Comparison of ENCODE assay signal across 8 cellular contexts in genomic region chr11:120211522-120212258, GRCh38. TPM values are rescaled to one million over a fixed set of nuclear protein-coding genes. Genes with fewer than 3 reads are reported as not detected.
DNase-seq lines count a peak whose midpoint lies in the region; ATAC-seq, FAIRE-seq and TF ChIP-seq lines count a peak whose summit lies in the region.

No MANE protein-coding gene starts in this region.

- no peak for FAIRE-seq in kidney (lab: Jason Lieb, UNC)
- no peak for FAIRE-seq in RCC 7860 (lab: Jason Lieb, UNC)

- no peaks in the 10 kb centered on the region for H3K9me3 ChIP-seq in A673 (ENCODE audit: low read depth, low read length, poor library complexity, severe bottlenecking)
- H3K9me3 ChIP-seq in kidney (ENCODE audit: control insufficient read depth in 1 of 2, low read length in 2 of 2), result no peaks in the 10 kb centered on the region
- H3K9me3 ChIP-seq in thoracic aorta, result no peaks in the 10 kb centered on the region

- POLR2A ChIA-PET in A673 (lab: Charles Lee; ENCODE audit: low non-redundant PET), result no interaction called here

- H3K27ac ChIP-seq in A673 (ENCODE audit: low read depth, low read length, poor library complexity, severe bottlenecking) (peak overlapping the region; percentile 80), kidney (ENCODE audit: low read depth in 2 of 2, low read length in 2 of 2) (peak overlapping the region; percentile 39 to 67), thoracic aorta (no peak overlapping the region)

- BruUV-seq in A673 (replicated peaks; lab: Mats Ljungman, UMichigan), result no TSS peak

- H3K4me1 ChIP-seq in A673 (ENCODE audit: insufficient read depth, low read length, poor library complexity, severe bottlenecking) (peaks cover 34% of the 10 kb centered on the region), kidney (ENCODE audit: control insufficient read depth in 1 of 2, insufficient read depth in 1 of 2, low read depth in 1 of 2, low read length in 2 of 2) (peaks cover 29 to 30% of the 10 kb centered on the region in 2 donors), thoracic aorta (ENCODE audit: control insufficient read depth in 1 of 2, low read depth in 2 of 2) (peaks cover 4 to 15% of the 10 kb centered on the region in 2 donors)

- TF ChIP-seq CTCF in A673 (conservative IDR thresholded peaks at IDR 0.05; ENCODE audit: low read depth, low read length) (no peak), kidney (IDR thresholded peaks at IDR 0.05; ENCODE audit: borderline replicate concordance, extremely low read depth, insufficient read depth) (no peak), thoracic aorta (IDR thresholded peaks at IDR 0.05) (no peak)

- no peaks in the 10 kb centered on the region for H3K36me3 ChIP-seq in A673 (ENCODE audit: insufficient read depth, low read length, poor library complexity, severe bottlenecking)
- H3K36me3 ChIP-seq in kidney (ENCODE audit: control insufficient read depth in 1 of 2, insufficient read depth in 2 of 2, low read length in 2 of 2), result no peaks in the 10 kb centered on the region
- H3K36me3 ChIP-seq in thoracic aorta, result no peaks in the 10 kb centered on the region

- H3K4me1 Mint-ChIP-seq in activated naive CD8-positive, alpha-beta T cell treated with anti-CD3 and anti-CD28 coated beads for 36 hours, result peaks cover 11% of the 10 kb centered on the region

- intact Hi-C loops in A673 (cut with micrococcal nuclease; ENCODE audit: unreplicated experiment), result no loop called here
- intact Hi-C loops in kidney (cut with DNase I), result no loop called here

- no peaks in the 10 kb centered on the region for H3K27me3 Mint-ChIP-seq in activated naive CD8-positive, alpha-beta T cell treated with anti-CD3 and anti-CD28 coated beads for 36 hours

- H3K27me3 ChIP-seq in A673 (replicated peaks; ENCODE audit: insufficient read depth, low read depth, low read length, poor library complexity), result no peaks in the 10 kb centered on the region
- no peaks in the 10 kb centered on the region for H3K27me3 ChIP-seq in thoracic aorta (replicated peaks; ENCODE audit: insufficient read depth)

- H3K9ac ChIP-seq in kidney (ENCODE audit: low read length in 2 of 2), result peak overlapping the region; percentile 67 to 79

- H3K4me3 ChIP-seq in A673 (ENCODE audit: low read depth, low read length, poor library complexity, severe bottlenecking) (peak overlapping the region; percentile 82), kidney (ENCODE audit: low read length in 2 of 2) (peak overlapping the region; percentile 78 to 86), thoracic aorta (peak overlapping the region; percentile 91)

- no peak for DNase-seq in A673 (ENCODE audit: low spot score)
- DNase-seq in activated naive CD8-positive, alpha-beta T cell treated with anti-CD3 and anti-CD28 coated beads for 36 hours, result no peak
- DNase-seq in kidney, result no peak
- no peak for DNase-seq in thoracic aorta (ENCODE audit: low spot score)
- DNase-seq in Kasumi-1 (lab: John Stamatoyannopoulos, UW), result no peak
- no peak for DNase-seq in RCC 7860 (ENCODE audit: low spot score)

- CTCF ChIA-PET in A673 (lab: Charles Lee), result interaction anchor here (0.9 kb wide), 1 partner anchor 21 kb away, joined by 3 read pairs; no protein-coding TSS in a partner anchor

- ATAC-seq in HG02763 (IDR thresholded peaks at IDR 0.05; ENCODE audit: unreplicated experiment), result peak; percentile 4
- ATAC-seq in thoracic aorta (ENCODE audit: insufficient number of reproducible peaks, low FRiP score, low read depth), result no peak
- no peak for ATAC-seq in GM18870 (IDR thresholded peaks at IDR 0.05; ENCODE audit: unreplicated experiment)

- peak overlapping the region; percentile 90 for H3K4me3 Mint-ChIP-seq in activated naive CD8-positive, alpha-beta T cell treated with anti-CD3 and anti-CD28 coated beads for 36 hours

- no peaks in the 10 kb centered on the region for H3K36me3 Mint-ChIP-seq in activated naive CD8-positive, alpha-beta T cell treated with anti-CD3 and anti-CD28 coated beads for 36 hours

- no peaks in the 10 kb centered on the region for H3K9me3 Mint-ChIP-seq in activated naive CD8-positive, alpha-beta T cell treated with anti-CD3 and anti-CD28 coated beads for 36 hours

- peak overlapping the region; percentile 75 for H3K27ac Mint-ChIP-seq in activated naive CD8-positive, alpha-beta T cell treated with anti-CD3 and anti-CD28 coated beads for 36 hours

RNA-seq across cellular contexts. Expression of gene OAF, which starts 0.9 kb away (rescaled TPM):
- total RNA-seq in A673 (2021) (25.0 and 27.2 TPM in 2 replicates), kidney (48.2 TPM), thoracic aorta (10 to 100 TPM; 26.3 to 45.1 TPM)
- total RNA-seq in activated naive CD8-positive, alpha-beta T cell treated with anti-CD3 and anti-CD28 coated beads for 36 hours, result 1 to 10 TPM; 3.0 to 3.6 TPM
- 78.1 TPM for polyA plus RNA-seq in kidney (ENCODE audit: insufficient read depth, low read depth, low replicate concordance)

RNA-seq across cellular contexts. Expression of gene POU2F3, which starts 28.2 kb away (rescaled TPM):
- total RNA-seq in A673 (2021) (not detected in 2 replicates), kidney (0.85 TPM), thoracic aorta (not detected)
- total RNA-seq in activated naive CD8-positive, alpha-beta T cell treated with anti-CD3 and anti-CD28 coated beads for 36 hours, result not detected
- 1.2 TPM for polyA plus RNA-seq in kidney (ENCODE audit: insufficient read depth, low read depth, low replicate concordance)

Comparison
In these comparisons a context has a peak if more than half of its experiments do, and no peak if none do; other contexts are left out.
1. H3K27ac ChIP-seq: peak in A673 (single experiment) and kidney (2 of 2); none in thoracic aorta (0 of 2).
2. Peak in every context shown above with its lines, with median percentiles within 50 percentile points of each other: H3K4me3 ChIP-seq.